8 cellular contexts compared by ENCODE assay signal in genomic region chr22:42316988-42317387, GRCh38. TPM values are rescaled to one million over a fixed set of nuclear protein-coding genes. Genes with fewer than 3 reads are reported as not detected.
DNase-seq lines count a peak whose midpoint lies in the region; TF ChIP-seq lines count a peak whose summit lies in the region.

No MANE protein-coding gene starts in this region.

- no peak overlapping the region for H3K4me2 ChIP-seq in smooth muscle cell

- no peak overlapping the region for H3K27ac ChIP-seq in smooth muscle cell (ENCODE audit: low read depth)

- no peaks in the 10 kb centered on the region for H3K36me3 ChIP-seq in smooth muscle cell (ENCODE audit: low read depth)

- peaks cover 17% of the 10 kb centered on the region for H3K4me1 Mint-ChIP-seq in activated T-helper 1 cell treated with anti-CD3 and anti-CD28 coated beads, Interleukin-12 subunit alpha, Interleukin-12 subunit beta, Interleukin-2, Interleukin-4 antibody, amounts not matched to agents 30 ng/mL and 10 ng/mL and 1 ng/mL, durations not matched to agents 14 hours and 24 hours and 36 hours (ENCODE audit: low read depth)

- H3K4me3 Mint-ChIP-seq in activated T-helper 1 cell treated with anti-CD3 and anti-CD28 coated beads, Interleukin-12 subunit alpha, Interleukin-12 subunit beta, Interleukin-2, Interleukin-4 antibody, amounts not matched to agents 30 ng/mL and 10 ng/mL and 1 ng/mL, durations not matched to agents 14 hours and 24 hours and 36 hours = no peak overlapping the region

- 66% methylated on average over 11 of the region's 11 CpGs for WGBS in smooth muscle cell (ENCODE audit: low lambda C conversion rate)

- no peaks in the 10 kb centered on the region for H3F3A ChIP-seq in smooth muscle cell (ENCODE audit: low read depth)

- H3K4me3 ChIP-seq in smooth muscle cell = no peak overlapping the region

- H3K9me3 Mint-ChIP-seq in activated T-helper 1 cell treated with anti-CD3 and anti-CD28 coated beads, Interleukin-12 subunit alpha, Interleukin-12 subunit beta, Interleukin-2, Interleukin-4 antibody, amounts not matched to agents 30 ng/mL and 10 ng/mL and 1 ng/mL, durations not matched to agents 14 hours and 24 hours and 36 hours = no peaks in the 10 kb centered on the region

- H3K36me3 Mint-ChIP-seq in activated T-helper 1 cell treated with anti-CD3 and anti-CD28 coated beads, Interleukin-12 subunit alpha, Interleukin-12 subunit beta, Interleukin-2, Interleukin-4 antibody, amounts not matched to agents 30 ng/mL and 10 ng/mL and 1 ng/mL, durations not matched to agents 14 hours and 24 hours and 36 hours (ENCODE audit: low read depth) = no peaks in the 10 kb centered on the region

- H3K9me3 ChIP-seq in smooth muscle cell (replicated peaks; ENCODE audit: low read depth) = no peaks in the 10 kb centered on the region

- H3K27me3 Mint-ChIP-seq in activated T-helper 1 cell treated with anti-CD3 and anti-CD28 coated beads, Interleukin-12 subunit alpha, Interleukin-12 subunit beta, Interleukin-2, Interleukin-4 antibody, amounts not matched to agents 30 ng/mL and 10 ng/mL and 1 ng/mL, durations not matched to agents 14 hours and 24 hours and 36 hours (ENCODE audit: insufficient read depth) = peaks cover 2% of the 10 kb centered on the region

- peaks cover 31% of the 10 kb centered on the region for H4K20me1 ChIP-seq in smooth muscle cell (ENCODE audit: low read depth)

- H3K27ac Mint-ChIP-seq in activated T-helper 1 cell treated with anti-CD3 and anti-CD28 coated beads, Interleukin-12 subunit alpha, Interleukin-12 subunit beta, Interleukin-2, Interleukin-4 antibody, amounts not matched to agents 30 ng/mL and 10 ng/mL and 1 ng/mL, durations not matched to agents 14 hours and 24 hours and 36 hours = no peak overlapping the region

- H3K79me2 ChIP-seq in smooth muscle cell (ENCODE audit: low read depth) = no peaks in the 10 kb centered on the region

- no peak for TF ChIP-seq CTCF in smooth muscle cell (IDR thresholded peaks at IDR 0.05; ENCODE audit: borderline replicate concordance, insufficient read depth, poor library complexity, severe bottlenecking)
- no peak for TF ChIP-seq CTCF in GM20000 (IDR thresholded peaks at IDR 0.05; ENCODE audit: extremely low read depth, missing control alignments)

- intact Hi-C loops in activated T-helper 1 cell treated with anti-CD3 and anti-CD28 coated beads, Interleukin-12 subunit alpha, Interleukin-12 subunit beta, Interleukin-2, Interleukin-4 antibody, amounts not matched to agents 30 ng/mL and 10 ng/mL and 1 ng/mL, durations not matched to agents 14 hours and 24 hours and 36 hours (cut with micrococcal nuclease) = no loop called here

- DNase-seq in activated T-helper 1 cell treated with Interleukin-2 at 50 U/mL for 16 hours (ENCODE audit: low read depth) (peak; percentile 48), inferior parietal cortex (ENCODE audit: extremely low spot score) (peak; percentile 35), smooth muscle cell (lab: John Stamatoyannopoulos, UW; ENCODE audit: unreplicated experiment) (no peak), GM19240 (ENCODE audit: insufficient read length, low spot score) (no peak), GM20000 (ENCODE audit: low spot score) (no peak)
- DNase-seq in activated T-helper 1 cell treated with anti-CD3 and anti-CD28 coated beads, Interleukin-12 subunit alpha, Interleukin-12 subunit beta, Interleukin-2, Interleukin-4 antibody, amounts not matched to agents 30 ng/mL and 10 ng/mL and 1 ng/mL, durations not matched to agents 14 hours and 24 hours and 36 hours (ENCODE audit: low spot score) = no peak
- peak; percentile 52 for DNase-seq in activated T-cell treated with anti-CD3 and anti-CD28 coated beads, Interleukin-2, amount 50 U/mL, for 1 hour
- DNase-seq in stimulated activated CD8-positive, alpha-beta memory T cell treated with anti-CD3 and anti-CD28 coated beads, Interleukin-7, amount 100 ng/mL, for 48 hours (ENCODE audit: extremely low read depth in 1 of 2, low read depth in 1 of 2) = peak; percentile 41 to 50

- H2AFZ ChIP-seq in smooth muscle cell (ENCODE audit: low read depth) = no peak overlapping the region

- H3K4me1 ChIP-seq in smooth muscle cell (ENCODE audit: low read depth) = peaks cover 11% of the 10 kb centered on the region

- no peak overlapping the region for H3K9ac ChIP-seq in smooth muscle cell (ENCODE audit: low read depth)

- no peaks in the 10 kb centered on the region for H3K27me3 ChIP-seq in smooth muscle cell (ENCODE audit: low read depth)

RNA-seq across cellular contexts. Expression of gene TCF20, which starts 46.5 kb away (rescaled TPM):
- 82.9 and 83.9 TPM in 2 replicates for total RNA-seq in activated T-helper 1 cell treated with anti-CD3 and anti-CD28 coated beads, Interleukin-12 subunit alpha, Interleukin-12 subunit beta, Interleukin-2, Interleukin-4 antibody, amounts not matched to agents 30 ng/mL and 10 ng/mL and 1 ng/mL, durations not matched to agents 14 hours and 24 hours and 36 hours
- 23.3 and 26.8 TPM in 2 replicates for total RNA-seq in smooth muscle cell
- 3.4 and 3.7 TPM in 2 replicates for polyA plus RNA-seq in smooth muscle cell

Comparison
In these comparisons a context has a peak if more than half of its experiments do, and no peak if none do; other contexts are left out.
1. DNase-seq: peak in activated T-helper 1 cell treated with Interleukin-2 at 50 U/mL for 16 hours (single experiment), activated T-cell treated with anti-CD3 and anti-CD28 coated beads, Interleukin-2, amount 50 U/mL, for 1 hour (single experiment), inferior parietal cortex (single experiment) and stimulated activated CD8-positive, alpha-beta memory T cell treated with anti-CD3 and anti-CD28 coated beads, Interleukin-7, amount 100 ng/mL, for 48 hours (2 of 2); none in activated T-helper 1 cell treated with anti-CD3 and anti-CD28 coated beads, Interleukin-12 subunit alpha, Interleukin-12 subunit beta, Interleukin-2, Interleukin-4 antibody, amounts not matched to agents 30 ng/mL and 10 ng/mL and 1 ng/mL, durations not matched to agents 14 hours and 24 hours and 36 hours (single experiment), smooth muscle cell (single experiment), GM19240 (single experiment) and GM20000 (single experiment).